10 cellular contexts compared by ENCODE assay signal in genomic region chr10:17527530-17528146, GRCh38.
DNase-seq lines count a peak whose midpoint lies in the region; ATAC-seq, FAIRE-seq and TF ChIP-seq lines count a peak whose summit lies in the region.
"Had no signal": no experiment of that assay in that cellular context is flagged by ENCODE, and none has a peak within 500 bp of the region (broad histone marks: within the 10 kb centered on the region; RNA-seq: fewer than 3 reads in every experiment).

No MANE protein-coding gene starts in this region.

- H4K20me1 ChIP-seq in H1 (replicated peaks in 1 of 2; ENCODE audit: control insufficient read depth in 1 of 2, insufficient read depth in 2 of 2, low read length in 2 of 2), result no peaks in the 10 kb centered on the region

- H3K4me2 ChIP-seq in H1 (ENCODE audit: insufficient read depth in 1 of 2, low read depth in 2 of 2, low read length in 2 of 2), result peak overlapping the region in 1 of 2 experiments; percentile 4; a peak in 1 of 4 replicates

- H2BK120ac ChIP-seq in H1 (replicated peaks; ENCODE audit: low read depth, low read length), result no peak overlapping the region

- H3K79me2 ChIP-seq in H1 (ENCODE audit: control insufficient read depth in 1 of 2, insufficient read depth in 2 of 2, low read length in 2 of 2), result no peaks in the 10 kb centered on the region

- no peaks in the 10 kb centered on the region for H3K36me3 ChIP-seq in H1 (ENCODE audit: control insufficient read depth in 2 of 4, insufficient read depth in 4 of 4, low read length in 3 of 4)

- TF ChIP-seq CTCF in H1 (IDR thresholded peaks at IDR 0.05; ENCODE audit: control extremely low read depth in 1 of 3, insufficient read depth in 1 of 3, low read depth in 1 of 3, low read length in 3 of 3), result no peak

- H4K5ac ChIP-seq in H1 (ENCODE audit: insufficient read length, low read depth, low read length), result no peak overlapping the region

- no peak for TF ChIP-seq RAD21 in H1 (IDR thresholded peaks at IDR 0.05 in 1 of 2, conservative IDR thresholded peaks at IDR 0.05 in 1 of 2; ENCODE audit: low read depth in 2 of 2, low read length in 2 of 2)

- H4K8ac ChIP-seq in H1 (ENCODE audit: extremely low read depth, insufficient read depth, low read length), result no peak overlapping the region

- no peaks in the 10 kb centered on the region for H3K4me1 ChIP-seq in H1 (replicated peaks in 1 of 4; ENCODE audit: control insufficient read depth in 3 of 4, insufficient read depth in 4 of 4, low read length in 3 of 4)
- H3K4me1 ChIP-seq: testis had no signal

- no peaks in the 10 kb centered on the region for H3K9me3 ChIP-seq in H1 (ENCODE audit: insufficient read depth in 2 of 2, low read depth in 1 of 2, low read length in 1 of 2)
- H3K9me3 ChIP-seq: testis had no signal

- no peak overlapping the region for H3K4me3 ChIP-seq in H1 (ENCODE audit: extremely low read depth in 1 of 4, insufficient read depth in 2 of 4, low read depth in 3 of 4, low read length in 4 of 4)
- H3K4me3 ChIP-seq: testis had no signal

- peak overlapping the region; percentile 52; the same call in 1 of the 2 replicates for H2BK20ac ChIP-seq in H1 (ENCODE audit: low read length)

- H2BK5ac ChIP-seq in H1 (ENCODE audit: low read depth, low read length), result peak overlapping the region; percentile 89; the same call in 1 of the 2 replicates

- 86% methylated on average over 6 of the region's 6 CpGs; no CpG with 5 or more reads in 1 of the 2 experiments for WGBS in H1 (ENCODE audit: extremely low coverage in 1 of 2, insufficient coverage in 1 of 2, insufficient read length in 1 of 2, insufficient replicate concordance in 2 of 2, low coverage in 1 of 2, low lambda C conversion rate in 2 of 2, missing lambda C conversion rate in 1 of 2), 2 experiments

- H3K14ac ChIP-seq in H1 (ENCODE audit: insufficient read length), result no peak overlapping the region

- peak; percentile 63 for DNase-seq in H4 (ENCODE audit: low spot score)
- DNase-seq in NOMO-1 treated with DMSO at 0.1 percent for 48 hours (lab: John Stamatoyannopoulos, UW; ENCODE audit: unreplicated experiment), result peak; percentile 65
- DNase-seq in H1 (ENCODE audit: low read depth in 1 of 2, low spot score in 2 of 2), result peak in 1 of 2 experiments; percentile 21
- peak; percentile 74 for DNase-seq in non-pigmented ciliary epithelial cell (ENCODE audit: low read depth)
- DNase-seq in DMS153 (lab: John Stamatoyannopoulos, UW), result no peak
- DNase-seq in D341Med (ENCODE audit: low spot score), result no peak
- DNase-seq in amniotic stem cell (lab: John Stamatoyannopoulos, UW), result no peak
- DNase-seq: NCI-H2107, testis had no signal

- ATAC-seq in GM18519 (IDR thresholded peaks at IDR 0.05; ENCODE audit: low FRiP score, unreplicated experiment), result no peak

- H3K56ac ChIP-seq in H1 (replicated peaks; ENCODE audit: insufficient read length, low read depth, low read length), result no peak overlapping the region

- no peak overlapping the region for H4K91ac ChIP-seq in H1 (replicated peaks; ENCODE audit: insufficient read length, low read length)

- H3K27me3 ChIP-seq in H1 (replicated peaks in 1 of 4; ENCODE audit: control insufficient read depth in 3 of 4, extremely low read depth in 1 of 4, insufficient read depth in 3 of 4, low read length in 3 of 4), result no peaks in the 10 kb centered on the region
- H3K27me3 ChIP-seq: testis had no signal

- FAIRE-seq in H1 (lab: Jason Lieb, UNC), result no peak

- H2AK5ac ChIP-seq in H1 (ENCODE audit: low read depth, low read length), result no peak overlapping the region

- 0 out of 2 replicates have a peak overlapping the region, but pooled peaks have one; percentile 21 for H2AFZ ChIP-seq in H1 (ENCODE audit: low read length)

- no peak overlapping the region for H3K9ac ChIP-seq in H1 (replicated peaks in 1 of 4; ENCODE audit: extremely low read depth in 1 of 4, low read depth in 3 of 4, low read length in 3 of 4)

- no peak overlapping the region for H3K27ac ChIP-seq in H1 (ENCODE audit: low read depth, low read length)
- H3K27ac ChIP-seq: testis had no signal

- H2BK12ac ChIP-seq in H1 (ENCODE audit: low read depth, low read length), result no peak overlapping the region

- TF ChIP-seq EP300 in H1 (IDR thresholded peaks at IDR 0.05; ENCODE audit: borderline replicate concordance in 1 of 2, low read depth in 2 of 2, low read length in 2 of 2), result no peak

- H3K23me2 ChIP-seq in H1 (ENCODE audit: low read depth, low read length), result no peaks in the 10 kb centered on the region

- no peak overlapping the region for H3K4ac ChIP-seq in H1 (replicated peaks; ENCODE audit: insufficient read length, low read depth, low read length)

- no peaks in the 10 kb centered on the region for H3K79me1 ChIP-seq in H1 (ENCODE audit: low read depth, low read length)

- CTCF ChIA-PET in H1 (lab: Charles Lee; ENCODE audit: partially characterized antibody), result interaction anchor here (1.2 kb wide), 1 partner anchor 36 kb away, joined by 5 read pairs; no protein-coding TSS in a partner anchor

- H3K23ac ChIP-seq in H1 (ENCODE audit: insufficient read length), result no peak overlapping the region

- no peak for TF ChIP-seq POLR2A in H1 (IDR thresholded peaks at IDR 0.05; ENCODE audit: control extremely low read depth in 1 of 2, low read depth in 2 of 2, low read length in 2 of 2)

- H3K18ac ChIP-seq in H1 (ENCODE audit: extremely low read depth, low read length), result no peak overlapping the region

- no peak overlapping the region for H2BK15ac ChIP-seq in H1 (ENCODE audit: low read length)

- POLR2A ChIA-PET in H1 (lab: Charles Lee; ENCODE audit: partially characterized antibody), result no interaction called here

TF ChIP-seq in H1, 55 proteins besides CTCF, POLR2A, EP300 and RAD21:
- TF ChIP-seq POU5F1 (IDR thresholded peaks at IDR 0.05; ENCODE audit: low read depth, low read length) (no peak), POLR2AphosphoS5 (IDR thresholded peaks at IDR 0.05; ENCODE audit: low read depth, low read length) (no peak), KDM4A (IDR thresholded peaks at IDR 0.05; ENCODE audit: low read depth, low read length, severe bottlenecking) (no peak), SAP30 (IDR thresholded peaks at IDR 0.05; ENCODE audit: insufficient read depth, insufficient replicate concordance, low read length) (no peak), SIRT6 (IDR thresholded peaks at IDR 0.05; ENCODE audit: low read length) (no peak), EZH2 (IDR thresholded peaks at IDR 0.05; ENCODE audit: low read depth, low read length, severe bottlenecking) (no peak)

Comparison
In these comparisons a context has a peak if more than half of its experiments do, and no peak if none do; other contexts are left out.
1. DNase-seq: peak in H4 (single experiment), NOMO-1 treated with DMSO at 0.1 percent for 48 hours (single experiment) and non-pigmented ciliary epithelial cell (single experiment); none in DMS153 (single experiment), D341Med (single experiment) and amniotic stem cell (single experiment).